ENCODE assay signal across 12 cellular contexts in the genomic region with DNA sequence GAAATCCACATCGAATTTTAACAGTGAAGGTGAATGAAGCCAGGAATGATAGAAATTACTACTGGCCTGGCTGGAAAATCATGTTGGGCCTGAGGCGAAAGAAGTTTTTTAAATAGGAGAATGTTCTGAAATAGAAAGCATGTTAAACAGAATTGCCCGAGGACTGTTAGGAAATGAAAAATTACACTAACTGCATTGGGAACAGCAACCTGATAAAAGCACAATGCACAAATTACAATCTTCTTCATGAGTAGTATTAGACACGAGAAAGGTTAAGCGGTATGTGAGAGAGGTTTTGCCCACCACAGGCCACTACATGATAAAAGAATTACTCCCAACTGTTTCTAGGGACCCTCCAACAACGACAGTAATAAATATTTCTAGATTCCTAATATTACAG. TPM values are rescaled to one million over a fixed set of nuclear protein-coding genes. Genes with fewer than 3 reads are reported as not detected.
DNase-seq lines count a peak whose midpoint lies in the region; ATAC-seq and TF ChIP-seq lines count a peak whose summit lies in the region.
"Had no signal": no experiment of that assay in that cellular context is flagged by ENCODE, and none has a peak within 500 bp of the region (broad histone marks: within the 10 kb centered on the region; RNA-seq: fewer than 3 reads in every experiment).

No MANE protein-coding gene starts in this region.

- peaks cover 10 to 68% (median 50%) of the 10 kb centered on the region in 9 donors for H3K4me1 ChIP-seq in heart right ventricle
- H3K4me1 ChIP-seq in colonic mucosa = no peaks in the 10 kb centered on the region
- peaks cover 35% of the 10 kb centered on the region for H3K4me1 ChIP-seq in vagina
- H3K4me1 ChIP-seq: prostate gland had no signal

- peaks cover 24% of the 10 kb centered on the region for H3K4me1 Mint-ChIP-seq in nephron

- TF ChIP-seq CTCF in heart right ventricle (IDR thresholded peaks at IDR 0.05) (no peak), colonic mucosa (IDR thresholded peaks at IDR 0.05) (no peak), nephron (IDR thresholded peaks at IDR 0.05; ENCODE audit: unreplicated experiment in 3 of 3) (no peak), vagina (IDR thresholded peaks at IDR 0.05) (no peak)

- H3K27me3 ChIP-seq in heart right ventricle (no peaks in the 10 kb centered on the region), colonic mucosa (no peaks in the 10 kb centered on the region), vagina (no peaks in the 10 kb centered on the region)

- no peak for DNase-seq in heart right ventricle
- DNase-seq in Right ventricle myocardium superior = no peak
- DNase-seq in colonic mucosa = no peak
- DNase-seq in vagina (ENCODE audit: extremely low spot score in 2 of 2) = no peak
- DNase-seq in NCI-H2107 (lab: John Stamatoyannopoulos, UW) = no peak
- no peak for DNase-seq in DMS153 treated with DMSO at 0.1 percent for 48 hours (lab: John Stamatoyannopoulos, UW; ENCODE audit: unreplicated experiment)
- DNase-seq: hypothalamus, NCI-H1417 had no signal

- H3K27ac Mint-ChIP-seq in nephron = peak overlapping the region; percentile 8 to 81 (median 69)
- H3K27ac Mint-ChIP-seq: activated naive CD4-positive, alpha-beta T cell treated with anti-CD3 and anti-CD28 coated beads, Interleukin-2, amount 50 U/mL, for 72 hours had no signal

- no peak overlapping the region for H3K9ac ChIP-seq in colonic mucosa (ENCODE audit: low read depth in 2 of 2, low read length in 2 of 2)

- 63 to 80% methylated on average over 6 of the region's 6 CpGs for WGBS in heart right ventricle, 2 donors

- no peak for TF ChIP-seq POLR2A in vagina (IDR thresholded peaks at IDR 0.05)

- no peak for ATAC-seq in heart right ventricle
- ATAC-seq in Right ventricle myocardium superior (ENCODE audit: poor library complexity) = no peak
- ATAC-seq in HG02571 (IDR thresholded peaks at IDR 0.05; ENCODE audit: unreplicated experiment) = no peak
- ATAC-seq: activated naive CD4-positive, alpha-beta T cell treated with anti-CD3 and anti-CD28 coated beads, Interleukin-2, amount 50 U/mL, for 72 hours had no signal

- no peaks in the 10 kb centered on the region for H3K27me3 Mint-ChIP-seq in nephron (ENCODE audit: low read depth)

- H3K4me3 ChIP-seq in heart right ventricle = no peak overlapping the region
- H3K4me3 ChIP-seq in colonic mucosa = no peak overlapping the region
- no peak overlapping the region for H3K4me3 ChIP-seq in vagina
- H3K4me3 ChIP-seq: prostate gland had no signal

- H3K9me3 Mint-ChIP-seq in nephron = no peaks in the 10 kb centered on the region
- H3K9me3 Mint-ChIP-seq: activated naive CD4-positive, alpha-beta T cell treated with anti-CD3 and anti-CD28 coated beads, Interleukin-2, amount 50 U/mL, for 72 hours had no signal

- H3K27ac ChIP-seq in heart right ventricle (peak overlapping the region; percentile 5 to 87 (median 74)), colonic mucosa (peak overlapping the region; percentile 40), vagina (peak overlapping the region; percentile 88)

- no peak overlapping the region for H3K4me3 Mint-ChIP-seq in nephron

- intact Hi-C loops in heart right ventricle (cut with DNase I) = no loop called here
- intact Hi-C loops in Right ventricle myocardium superior (cut with DNase I) = no loop called here
- intact Hi-C loops in colonic mucosa (cut with DNase I) = no loop called here
- intact Hi-C loops in vagina (cut with DNase I) = no loop called here

- H3K36me3 ChIP-seq in heart right ventricle = peaks cover 0 to 3% (median 0%) of the 10 kb centered on the region in 9 donors
- H3K36me3 ChIP-seq in colonic mucosa = no peaks in the 10 kb centered on the region
- H3K36me3 ChIP-seq in vagina = no peaks in the 10 kb centered on the region
- H3K36me3 ChIP-seq: prostate gland had no signal

- peaks cover under 1% of the 10 kb centered on the region for H3K36me3 Mint-ChIP-seq in nephron (ENCODE audit: low read depth)

- H3K9me3 ChIP-seq in heart right ventricle = no peaks in the 10 kb centered on the region
- no peaks in the 10 kb centered on the region for H3K9me3 ChIP-seq in colonic mucosa
- no peaks in the 10 kb centered on the region for H3K9me3 ChIP-seq in vagina
- H3K9me3 ChIP-seq: prostate gland had no signal

RNA-seq across cellular contexts. Expression of gene GBE1, which starts 18.9 kb away (rescaled TPM):
- total RNA-seq in heart right ventricle (100 to 1,000 TPM in 5 of 10 donors, 10 to 100 TPM in 5; 69.9 to 153 (median 98.8) TPM), Right ventricle myocardium superior (65.5 TPM), colonic mucosa (10 to 100 TPM; 15.0 to 26.7 TPM), vagina (25.0 TPM)
- polyA plus RNA-seq in heart right ventricle = 100 to 1,000 TPM in 1 of 2 donors, 10 to 100 TPM in 1; 24.8 to 126 TPM
